18 cellular contexts compared by ENCODE assay signal in genomic region chr14:77310041-77310440, GRCh38. TPM values are rescaled to one million over a fixed set of nuclear protein-coding genes. Genes with fewer than 3 reads are reported as not detected.
"Had no signal": no experiment of that assay in that cellular context is flagged by ENCODE, and none has a peak within 500 bp of the region (broad histone marks: within the 10 kb centered on the region; RNA-seq: fewer than 3 reads in every experiment).

No MANE protein-coding gene starts in this region.

- H3K27me3 ChIP-seq: left lung, testis had no signal

- H3K4me3 ChIP-seq: left lung, SK-N-MC, testis had no signal

- DNase-seq: activated CD4-positive, alpha-beta T cell treated with anti-CD3 and anti-CD28 coated beads for 4 hours; activated CD8-positive, alpha-beta T cell treated with anti-CD3 and anti-CD28 coated beads, Interleukin-2, amount 10 ng/mL, durations not matched to agents 7 days and 5 days; amygdala; effector CD4-positive, alpha-beta T cell; foreskin melanocyte; head of caudate nucleus; islet precursor cell; left lung; stimulated activated CD4-positive, alpha-beta T cell treated with anti-CD3 and anti-CD28 coated beads, Interleukin-2, amount 100 ng/mL, for 48 hours; stimulated activated naive CD8-positive, alpha-beta T cell treated with anti-CD3 and anti-CD28 coated beads, Interleukin-15, Interleukin-2, amounts not matched to agents 100 U/mL and 50 U/mL, for 24 hours; T-cell; T1000; testis had no signal

- H3K27ac ChIP-seq: left lung, SK-N-MC, testis had no signal

- ATAC-seq: activated CD8-positive, alpha-beta T cell treated with anti-CD3 and anti-CD28 coated beads, Interleukin-2, amount 10 ng/mL, durations not matched to agents 7 days and 5 days; left lung; stimulated activated naive CD8-positive, alpha-beta T cell treated with anti-CD3 and anti-CD28 coated beads, Interleukin-15, Interleukin-2, amounts not matched to agents 100 U/mL and 50 U/mL, for 24 hours; T-cell had no signal

- H3K9me3 ChIP-seq: left lung, testis had no signal

RNA-seq across cellular contexts. Expression of gene NGB, which starts 39.0 kb away (rescaled TPM):
- total RNA-seq: activated CD8-positive, alpha-beta T cell treated with anti-CD3 and anti-CD28 coated beads, Interleukin-2, amount 10 ng/mL, durations not matched to agents 7 days and 5 days; activated T-helper 2 cell treated with anti-CD3 and anti-CD28 coated beads, Interferon-gamma antibody, Interleukin-2, Interleukin-4, amounts not matched to agents 10 μg/mL and 5 μg/mL and 100 μg/mL, durations not matched to agents 14 hours and 24 hours and 36 hours; left lung; omental fat pad; pulmonary artery endothelial cell; T-cell; ureter had no signal
